15 cellular contexts compared by ENCODE assay signal in the genomic region with DNA sequence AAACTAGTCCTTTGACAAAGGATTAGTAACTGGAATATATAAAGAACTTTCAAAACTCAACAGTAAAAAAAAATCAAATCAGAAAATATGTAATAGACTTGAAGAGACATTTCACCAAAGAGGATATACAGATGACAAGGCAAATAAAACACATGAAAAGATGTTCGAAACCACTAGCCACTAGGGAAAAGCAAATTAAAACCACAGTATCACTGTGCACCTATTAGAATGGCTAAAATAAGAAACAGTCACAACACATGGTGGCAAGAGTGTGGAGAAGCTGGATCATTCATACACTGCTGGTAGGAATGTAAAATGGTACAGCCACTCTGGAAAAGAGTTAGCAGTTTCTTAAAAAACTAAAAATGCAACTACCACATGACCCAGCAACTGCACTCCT. TPM values are rescaled to one million over a fixed set of nuclear protein-coding genes. Genes with fewer than 3 reads are reported as not detected.
DNase-seq lines count a peak whose midpoint lies in the region; ATAC-seq, FAIRE-seq and TF ChIP-seq lines count a peak whose summit lies in the region.
"Had no signal": no experiment of that assay in that cellular context is flagged by ENCODE, and none has a peak within 500 bp of the region (broad histone marks: within the 10 kb centered on the region; RNA-seq: fewer than 3 reads in every experiment).

No MANE protein-coding gene starts in this region.

- H2AFZ ChIP-seq in HepG2 (ENCODE audit: low read length), result no peak overlapping the region
- H2AFZ ChIP-seq in K562 (ENCODE audit: low read depth, low read length), result no peak overlapping the region

- H4K20me1 ChIP-seq in HepG2 (ENCODE audit: insufficient read depth, low read length) (0 out of 2 replicates have a peak, but pooled peaks cover 4% of the 10 kb centered on the region), K562 (replicated peaks; ENCODE audit: control insufficient read depth, insufficient read depth, low read length) (no peaks in the 10 kb centered on the region)

- peak overlapping the region; percentile 26 to 57 for H3K4me3 Mint-ChIP-seq in stimulated activated naive CD8-positive, alpha-beta T cell treated with anti-CD3 and anti-CD28 coated beads, Interleukin-15, amount 100 ng/mL, for 72 hours

- peaks cover 89% of the 10 kb centered on the region for H3K4me1 Mint-ChIP-seq in stimulated activated naive CD8-positive, alpha-beta T cell treated with anti-CD3 and anti-CD28 coated beads, Interleukin-15, amount 100 ng/mL, for 72 hours

- no peaks in the 10 kb centered on the region for H3K9me3 ChIP-seq in HepG2 (ENCODE audit: low read length)
- H3K9me3 ChIP-seq in right lobe of liver, result no peaks in the 10 kb centered on the region
- H3K9me3 ChIP-seq in K562 (replicated peaks; ENCODE audit: control insufficient read depth, insufficient read depth, low read depth, low read length), result no peaks in the 10 kb centered on the region
- H3K9me3 ChIP-seq: spleen had no signal

- 96% methylated on average over 1 of the region's 1 CpG for WGBS in HepG2 (ENCODE audit: low lambda C conversion rate)
- WGBS in right lobe of liver (ENCODE audit: insufficient coverage, low coverage, low lambda C conversion rate, missing lambda C conversion rate), result 56% methylated on average over 1 of the region's 1 CpG
- WGBS in K562 (ENCODE audit: insufficient coverage, low coverage, missing lambda C conversion rate), result 75% methylated on average over 1 of the region's 1 CpG

- ATAC-seq in HepG2, result peak; percentile 30
- ATAC-seq in right lobe of liver, result no peak
- ATAC-seq in K562, result no peak
- peak; percentile 61 for ATAC-seq in stimulated activated naive CD8-positive, alpha-beta T cell treated with anti-CD3 and anti-CD28 coated beads, Interleukin-15, amount 100 ng/mL, for 72 hours
- ATAC-seq in GM18867 (IDR thresholded peaks at IDR 0.05; ENCODE audit: unreplicated experiment), result no peak

- no peak overlapping the region for H3K27ac Mint-ChIP-seq in stimulated activated naive CD8-positive, alpha-beta T cell treated with anti-CD3 and anti-CD28 coated beads, Interleukin-15, amount 100 ng/mL, for 72 hours

- H3K4me2 ChIP-seq in HepG2 (ENCODE audit: low read depth, low read length), result no peak overlapping the region
- H3K4me2 ChIP-seq in K562 (ENCODE audit: insufficient read depth, low read length), result no peak overlapping the region

- no peak for TF ChIP-seq POLR2A in HepG2 (IDR thresholded peaks at IDR 0.05; ENCODE audit: insufficient read depth in 1 of 2, low read depth in 2 of 2, low read length in 2 of 2)
- TF ChIP-seq POLR2A in right lobe of liver (IDR thresholded peaks at IDR 0.05), result no peak
- TF ChIP-seq POLR2A in K562 (conservative IDR thresholded peaks at IDR 0.05), result no peak

- CTCF ChIA-PET in HepG2 (lab: Yijun Ruan, JAX; ENCODE audit: low intra/inter-chr PET ratio, low total read pairs), result no interaction called here
- CTCF ChIA-PET in K562 (lab: Yijun Ruan, JAX; ENCODE audit: low intra/inter-chr PET ratio), result no interaction called here

- H3K27ac ChIP-seq in HepG2 (ENCODE audit: extremely low read length, insufficient read depth, low read length) (no peak overlapping the region), right lobe of liver (no peak overlapping the region), K562 (ENCODE audit: extremely low read depth, low read depth, low read length) (no peak overlapping the region)
- H3K27ac ChIP-seq: spleen had no signal

- H3K79me2 ChIP-seq in HepG2 (ENCODE audit: insufficient read depth, low read length), result peaks cover 79% of the 10 kb centered on the region
- H3K79me2 ChIP-seq in K562 (ENCODE audit: control insufficient read depth, insufficient read depth, low read length), result peaks cover 60% of the 10 kb centered on the region

- intact Hi-C loops in HepG2 (cut with micrococcal nuclease; ENCODE audit: unreplicated experiment), result no loop called here
- intact Hi-C loops in right lobe of liver (cut with DNase I), result no loop called here
- intact Hi-C loops in K562 (cut with micrococcal nuclease), result no loop called here

- POLR2A ChIA-PET in HepG2 (lab: Yijun Ruan, JAX) (interaction anchor here (1.4 kb wide), 1 partner anchor 13 kb away, joined by 3 read pairs; no protein-coding TSS in a partner anchor), K562 (lab: Yijun Ruan, JAX) (interaction anchor here (1.0 to 1.4 kb wide), 2 partner anchors 13 to 18 kb away, joined by 4 to 5 read pairs; no protein-coding TSS in a partner anchor)

- TF ChIP-seq EP300 in HepG2 (IDR thresholded peaks at IDR 0.05; ENCODE audit: low read depth in 2 of 2, low read length in 2 of 2) (no peak), HepG2 (CRISPR knock-in tag; IDR thresholded peaks at IDR 0.05; ENCODE audit: borderline replicate concordance) (no peak), K562 (IDR thresholded peaks at IDR 0.05; ENCODE audit: low read length) (no peak)

- H3K36me3 ChIP-seq in HepG2 (replicated peaks in 1 of 2; ENCODE audit: control insufficient read depth in 1 of 2, insufficient read depth in 2 of 2, low read length in 2 of 2), result peaks cover 9 to 18% of the 10 kb centered on the region in 2 experiments
- H3K36me3 ChIP-seq in right lobe of liver, result peaks cover 0 to 10% (median 2%) of the 10 kb centered on the region in 4 donors
- peaks cover 17% of the 10 kb centered on the region; the same call in 2 of the 3 replicates for H3K36me3 ChIP-seq in K562 (ENCODE audit: control insufficient read depth, insufficient read depth, low read length)

- H3K9me3 Mint-ChIP-seq in stimulated activated naive CD8-positive, alpha-beta T cell treated with anti-CD3 and anti-CD28 coated beads, Interleukin-15, amount 100 ng/mL, for 72 hours, result no peaks in the 10 kb centered on the region

- in situ Hi-C loops in HepG2 (cut with HindIII; ENCODE audit: extremely low pct_ligation_motif_present, low pct_unique_long_range_greater_than_20kb) (no loop called here), K562 (cut with MboI) (no loop called here)

- FAIRE-seq in HepG2 (lab: Jason Lieb, UNC) (no peak), K562 (lab: Jason Lieb, UNC) (no peak)
- FAIRE-seq: endometrium had no signal

- BruUV-seq in HepG2 (replicated peaks; lab: Mats Ljungman, UMichigan), result no TSS peak
- no TSS peak for BruUV-seq in K562 (replicated peaks; lab: Mats Ljungman, UMichigan)

- no peaks in the 10 kb centered on the region for H3K9me1 ChIP-seq in K562 (ENCODE audit: control insufficient read depth, insufficient read depth, low read length)

- no peak for TF ChIP-seq CTCF in HepG2 (CRISPR knock-in tag; IDR thresholded peaks at IDR 0.05)
- TF ChIP-seq CTCF in right lobe of liver (IDR thresholded peaks at IDR 0.05), result no peak
- TF ChIP-seq CTCF in K562 (IDR thresholded peaks at IDR 0.05 in 2 of 3, conservative IDR thresholded peaks at IDR 0.05 in 1 of 3; ENCODE audit: insufficient read depth in 2 of 3, low read depth in 1 of 3, low read length in 3 of 3), result no peak

- DNase-seq in HepG2 (ENCODE audit: low spot score) (no peak), right lobe of liver (no peak), M059J (ENCODE audit: low read depth) (peak; percentile 37), K562 (ENCODE audit: extremely low read depth in 1 of 4, low spot score in 3 of 4) (no peak), NK-92 (lab: John Stamatoyannopoulos, UW; ENCODE audit: unreplicated experiment) (no peak), H4 (ENCODE audit: low spot score) (no peak)
- DNase-seq in stimulated activated naive CD8-positive, alpha-beta T cell treated with anti-CD3 and anti-CD28 coated beads, Interleukin-15, amount 100 ng/mL, for 72 hours, result no peak
- DNase-seq: activated CD4-positive, alpha-beta T cell treated with anti-CD3 and anti-CD28 coated beads for 1 hour; IMR-90; NCI-H2227 treated with DMSO at 0.1 percent for 48 hours; SHP77 treated with DMSO at 0.1 percent for 48 hours; spleen; stimulated activated CD8-positive, alpha-beta memory T cell treated with anti-CD3 and anti-CD28 coated beads, Interleukin-4, amount 100 ng/mL, for 48 hours had no signal

- no peak for TF ChIP-seq RAD21 in HepG2 (CRISPR knock-in tag; IDR thresholded peaks at IDR 0.05)
- no peak for TF ChIP-seq RAD21 in K562 (CRISPR knock-in tag; conservative IDR thresholded peaks at IDR 0.05 in 1 of 2, IDR thresholded peaks at IDR 0.05 in 1 of 2)

- no peak overlapping the region for H3K4me3 ChIP-seq in HepG2 (replicated peaks in 1 of 3; ENCODE audit: insufficient read depth in 1 of 3, low read depth in 2 of 3, low read length in 3 of 3)
- H3K4me3 ChIP-seq in right lobe of liver, result no peak overlapping the region
- H3K4me3 ChIP-seq in K562, result no peak overlapping the region
- H3K4me3 ChIP-seq: spleen had no signal

- H3K4me1 ChIP-seq in HepG2 (ENCODE audit: insufficient read depth, low read length) (peaks cover 30% of the 10 kb centered on the region), right lobe of liver (peaks cover 0 to 11% (median 3%) of the 10 kb centered on the region in 4 donors), K562 (replicated peaks in 1 of 2; ENCODE audit: control insufficient read depth in 2 of 2, insufficient read depth in 2 of 2, low read length in 2 of 2) (peaks cover 11 to 12% of the 10 kb centered on the region in 2 experiments)

- no peaks in the 10 kb centered on the region for H3K27me3 ChIP-seq in HepG2 (ENCODE audit: control insufficient read depth in 1 of 2, insufficient read depth in 2 of 2, low read length in 2 of 2)
- H3K27me3 ChIP-seq in right lobe of liver, result no peaks in the 10 kb centered on the region
- no peaks in the 10 kb centered on the region for H3K27me3 ChIP-seq in K562 (ENCODE audit: control insufficient read depth in 2 of 2, insufficient read depth in 2 of 2, low read length in 2 of 2)
- H3K27me3 ChIP-seq: spleen had no signal

- H3K27me3 Mint-ChIP-seq in stimulated activated naive CD8-positive, alpha-beta T cell treated with anti-CD3 and anti-CD28 coated beads, Interleukin-15, amount 100 ng/mL, for 72 hours, result no peaks in the 10 kb centered on the region

- no peak overlapping the region for H3K9ac ChIP-seq in HepG2 (ENCODE audit: insufficient read depth, low read depth, low read length)
- H3K9ac ChIP-seq in K562 (ENCODE audit: insufficient read depth in 1 of 2, low read depth in 2 of 2, low read length in 2 of 2), result no peak overlapping the region

RNA-seq across cellular contexts. Expression of a gene that starts 14.9 kb away (rescaled TPM):
- total RNA-seq in HepG2 (2016; rRNA removed; fragmentation: Illumina TruSeq; extraction: Trizol), result 22.8 and 31.7 TPM in 2 replicates
- total RNA-seq in HepG2 (2016; cell fraction: cytosol; rRNA removed; fragmentation: Illumina TruSeq; extraction: Trizol; ENCODE audit: low read depth), result 5.4 and 6.1 TPM in 2 replicates
- 21.6 and 29.6 TPM in 2 replicates for total RNA-seq in HepG2 (2016; cell fraction: insoluble cytoplasmic fraction; rRNA removed; fragmentation: Illumina TruSeq; extraction: Trizol)
- total RNA-seq in HepG2 (2016; cell fraction: membrane; rRNA removed; fragmentation: Illumina TruSeq; extraction: Trizol), result 27.6 and 30.8 TPM in 2 replicates
- total RNA-seq in HepG2 (2016; cell fraction: nucleus; rRNA removed; fragmentation: Illumina TruSeq; extraction: Trizol), result 14.1 and 16.0 TPM in 2 replicates
- polyA plus RNA-seq in HepG2 (2011; rRNA removed), result 14.6 and 15.4 TPM in 2 replicates
- polyA plus RNA-seq in HepG2 (2011; cell fraction: cytosol; rRNA removed), result 11.6 and 14.4 TPM in 2 replicates
- polyA plus RNA-seq in HepG2 (2011; cell fraction: nucleus; rRNA removed), result 6.0 TPM in 2 replicates
- polyA plus RNA-seq in HepG2 (2012), result 11.5 and 17.2 TPM in 2 replicates
- polyA plus RNA-seq in HepG2 (2016; cell fraction: cytosol; fragmentation: Illumina TruSeq; extraction: Trizol; ENCODE audit: low read depth), result 7.3 and 8.3 TPM in 2 replicates
- polyA plus RNA-seq in HepG2 (2016; cell fraction: insoluble cytoplasmic fraction; fragmentation: Illumina TruSeq; extraction: Trizol; ENCODE audit: low read depth), result 41.7 and 43.1 TPM in 2 replicates
- 28.7 and 33.3 TPM in 2 replicates for polyA plus RNA-seq in HepG2 (2016; cell fraction: membrane; fragmentation: Illumina TruSeq; extraction: Trizol; ENCODE audit: low read depth)
- polyA plus RNA-seq in HepG2 (2016; cell fraction: nucleus; fragmentation: Illumina TruSeq; extraction: Trizol; ENCODE audit: insufficient read depth, low read depth), result 22.9 and 24.0 TPM in 2 replicates
- polyA minus RNA-seq in HepG2 (2011; rRNA and poly(A)+ RNA removed; ENCODE audit: low replicate concordance), result 23.7 and 29.2 TPM in 2 replicates
- polyA minus RNA-seq in HepG2 (2011; cell fraction: cytosol; rRNA and poly(A)+ RNA removed), result 9.8 and 10.0 TPM in 2 replicates
- 6.3 and 6.7 TPM in 2 replicates for polyA minus RNA-seq in HepG2 (2011; cell fraction: nucleus; rRNA and poly(A)+ RNA removed)
- 1 to 10 TPM; 3.2 to 6.0 (median 4.5) TPM for total RNA-seq in right lobe of liver
- 24.5 and 26.4 TPM in 2 replicates for total RNA-seq in M059J (2014; rRNA removed; shearing (Covaris generic))
- total RNA-seq in K562 (2011; cell fraction: chromatin; rRNA removed; ENCODE audit: low replicate concordance), result 5.8 and 7.3 TPM in 2 replicates
- 2.9 and 3.5 TPM in 2 replicates for total RNA-seq in K562 (2011; cell fraction: nucleolus; rRNA removed)
- 4.9 and 6.0 TPM in 2 replicates for total RNA-seq in K562 (2011; cell fraction: nucleoplasm; rRNA removed)
- total RNA-seq in K562 (2014; rRNA removed), result 13.3 and 17.3 TPM in 2 replicates
- 17.0 and 18.9 TPM in 2 replicates for total RNA-seq in K562 (2014; rRNA removed; fragmentation: Illumina TruSeq; extraction: Trizol)
- total RNA-seq in K562 (2015; rRNA removed; fragmentation: Illumina TruSeq; extraction: Trizol), result 21.8 and 23.3 TPM in 2 replicates
- 15.2 and 16.4 TPM in 2 replicates for total RNA-seq in K562 (2021)
- polyA plus RNA-seq in K562 (2011; rRNA removed), result 12.7 and 17.2 TPM in 2 replicates
- polyA plus RNA-seq in K562 (2011; cell fraction: cytosol; rRNA removed), result 12.9 and 17.2 TPM in 2 replicates
- 6.1 and 6.8 TPM in 2 replicates for polyA plus RNA-seq in K562 (2011; cell fraction: nucleus; rRNA removed)
- 12.4 and 14.8 TPM in 2 replicates for polyA plus RNA-seq in K562 (2012)
- polyA plus RNA-seq in K562 (2014; fragmentation: Illumina TruSeq; extraction: Trizol), result 20.8 and 26.2 TPM in 2 replicates
- 1 to 10 TPM; 5.1 to 6.0 TPM for polyA plus RNA-seq in K562 (2014; fragmentation: Nextera tagmentation; extraction: Ambion mirVana)
- polyA plus RNA-seq in K562 (2014; rRNA removed), result 14.5 and 18.1 TPM in 2 replicates
- polyA minus RNA-seq in K562 (2011; rRNA and poly(A)+ RNA removed), result 18.4 and 28.1 TPM in 2 replicates
- 5.6 and 9.1 TPM in 2 replicates for polyA minus RNA-seq in K562 (2011; cell fraction: cytosol; rRNA and poly(A)+ RNA removed)
- polyA minus RNA-seq in K562 (2011; cell fraction: nucleus; rRNA and poly(A)+ RNA removed), result 2.6 and 3.8 TPM in 2 replicates
- total RNA-seq in H4 (2014; rRNA removed; shearing (Covaris generic)), result 12.4 and 17.2 TPM in 2 replicates

Comparison
In these comparisons a context has a peak if more than half of its experiments do, and no peak if none do; other contexts are left out.
1. ATAC-seq: peak in HepG2 (single experiment) and stimulated activated naive CD8-positive, alpha-beta T cell treated with anti-CD3 and anti-CD28 coated beads, Interleukin-15, amount 100 ng/mL, for 72 hours (single experiment); none in right lobe of liver (0 of 4), K562 (single experiment) and GM18867 (single experiment).